In the genomic region with DNA sequence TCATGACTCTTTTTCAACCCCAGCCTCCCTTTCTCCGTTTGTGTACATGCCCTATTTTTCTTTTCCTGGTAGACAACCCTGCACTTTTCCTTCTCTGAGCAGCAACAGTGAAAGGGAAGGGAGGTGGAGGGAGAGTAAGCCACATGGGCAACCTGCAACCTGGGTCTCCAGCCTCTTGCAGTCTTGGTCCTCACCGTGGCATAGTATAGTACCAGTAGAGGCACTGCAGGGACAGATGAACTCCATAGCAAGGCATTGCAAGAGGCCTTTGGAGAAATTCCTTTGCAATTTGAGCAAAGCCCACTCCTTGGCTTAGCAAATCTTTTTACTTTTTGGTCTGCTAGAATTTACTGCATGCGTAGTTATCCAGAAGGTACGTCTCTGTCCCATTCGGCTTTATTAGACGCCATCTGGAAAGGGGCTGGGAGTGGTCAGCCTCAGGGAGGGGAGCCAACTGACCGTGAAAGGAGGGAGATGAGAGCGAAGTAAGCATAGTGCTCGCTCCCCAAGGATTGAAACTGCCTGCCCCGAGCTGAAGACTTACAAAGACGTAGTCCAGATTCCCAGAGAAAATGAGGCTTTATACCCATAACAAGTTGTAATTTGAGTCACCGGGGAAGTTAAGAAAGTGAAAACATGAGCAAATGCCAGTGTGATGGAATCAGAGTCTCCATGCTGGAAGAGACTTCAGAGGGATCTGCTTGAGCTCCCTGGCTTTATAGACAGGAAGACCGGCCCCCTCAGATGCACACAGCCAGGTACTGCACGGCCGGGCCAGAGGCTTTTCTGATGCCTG, we compare ENCODE assay signal across 16 cellular contexts.
DNase-seq lines count a peak whose midpoint lies in the region; ATAC-seq and TF ChIP-seq lines count a peak whose summit lies in the region.
"Had no signal": no experiment of that assay in that cellular context is flagged by ENCODE, and none has a peak within 500 bp of the region (broad histone marks: within the 10 kb centered on the region; RNA-seq: fewer than 3 reads in every experiment).

No MANE protein-coding gene starts in this region.

- TF ChIP-seq CTCF in brain (conservative IDR thresholded peaks at IDR 0.05) (peak in 1 of 2 experiments; percentile 4), endothelial cell (IDR thresholded peaks at IDR 0.05; ENCODE audit: unreplicated experiment) (no peak)

- H3F3A ChIP-seq in GM23248 (ENCODE audit: insufficient read depth), result peaks cover 28% of the 10 kb centered on the region; the same call in 1 of the 2 replicates

- peak overlapping the region; percentile 16 for H3K4me2 ChIP-seq in GM23248 (ENCODE audit: unreplicated experiment)

- H3K9ac ChIP-seq in GM23248 (peak overlapping the region; percentile 41), skeletal muscle tissue (ENCODE audit: low read depth in 1 of 3, low read length in 3 of 3) (peak overlapping the region in 1 of 3 donors; percentile 41)

- DNase-seq in GM23248 (peak; percentile 86), kidney glomerular epithelial cell (lab: John Stamatoyannopoulos, UW) (peak; percentile 44), DMS 273 (lab: John Stamatoyannopoulos, UW; ENCODE audit: unreplicated experiment) (no peak), endothelial cell (ENCODE audit: low spot score) (no peak), NCI-H1105 (lab: John Stamatoyannopoulos, UW) (no peak)
- DNase-seq: activated CD4-positive, alpha-beta T cell treated with anti-CD3 and anti-CD28 coated beads, Interleukin-2, amount 50 U/mL, for 48 hours; DMS153; foreskin melanocyte; Kasumi-1; NCI-H524 treated with DMSO at 0.1 percent for 48 hours; stimulated activated CD4-positive, alpha-beta T cell treated with anti-CD3 and anti-CD28 coated beads, Interleukin-4, amount 100 ng/mL, for 4 hours; upper lobe of left lung had no signal

- H2AFZ ChIP-seq in GM23248, result 0 out of 2 replicates have a peak overlapping the region, but pooled peaks have one; percentile 16

- no peaks in the 10 kb centered on the region for H3K9me3 Mint-ChIP-seq in brain
- H3K9me3 Mint-ChIP-seq in endothelial cell (ENCODE audit: unreplicated experiment), result no peaks in the 10 kb centered on the region

- no peaks in the 10 kb centered on the region for H3K27me3 ChIP-seq in GM23248 (replicated peaks; ENCODE audit: insufficient read depth)
- H3K27me3 ChIP-seq in skeletal muscle tissue (ENCODE audit: control insufficient read depth in 3 of 3, insufficient read depth in 3 of 3, low read length in 3 of 3), result peaks cover 0 to 4% (median 2%) of the 10 kb centered on the region in 3 donors
- H3K27me3 ChIP-seq: upper lobe of left lung had no signal

- 56 to 58% methylated on average over 15 of the region's 15 CpGs for WGBS in GM23248 (ENCODE audit: low coverage in 1 of 2, low lambda C conversion rate in 2 of 2, missing lambda C conversion rate in 2 of 2), 2 experiments

- H3K27ac Mint-ChIP-seq in brain (peak overlapping the region in 3 of 5 experiments; percentile 3 to 68 (median 6)), endothelial cell (ENCODE audit: unreplicated experiment) (no peak overlapping the region)

- H3K36me3 ChIP-seq in GM23248 (ENCODE audit: low read depth) (no peaks in the 10 kb centered on the region), skeletal muscle tissue (ENCODE audit: control insufficient read depth in 3 of 3, insufficient read depth in 3 of 3, low read length in 3 of 3) (no peaks in the 10 kb centered on the region)
- H3K36me3 ChIP-seq: upper lobe of left lung had no signal

- peaks cover 32% of the 10 kb centered on the region for H3K4me1 ChIP-seq in GM23248 (ENCODE audit: insufficient read depth)
- peaks cover 10 to 23% (median 20%) of the 10 kb centered on the region in 3 donors for H3K4me1 ChIP-seq in skeletal muscle tissue (ENCODE audit: control insufficient read depth in 3 of 3, insufficient read depth in 3 of 3, low read length in 3 of 3)

- H3K27ac ChIP-seq in GM23248 (peak overlapping the region; percentile 34), skeletal muscle tissue (ENCODE audit: low read depth, low read length) (peak overlapping the region; percentile 38)
- H3K27ac ChIP-seq: SK-N-MC had no signal

- H3K36me3 Mint-ChIP-seq in brain (no peaks in the 10 kb centered on the region), endothelial cell (ENCODE audit: low read depth, unreplicated experiment) (no peaks in the 10 kb centered on the region)

- peak overlapping the region; percentile 37; the same call in 1 of the 2 replicates for H3K4me3 ChIP-seq in GM23248
- H3K4me3 ChIP-seq in skeletal muscle tissue (ENCODE audit: low read length in 3 of 3), result peak overlapping the region in 1 of 3 donors; percentile 23
- H3K4me3 ChIP-seq: SK-N-MC, upper lobe of left lung had no signal

- in situ Hi-C loops in GM23248 (cut with MboI), result no loop called here

- H3K27me3 Mint-ChIP-seq in brain (no peaks in the 10 kb centered on the region), endothelial cell (ENCODE audit: unreplicated experiment) (no peaks in the 10 kb centered on the region)

- no peaks in the 10 kb centered on the region for H4K20me1 ChIP-seq in GM23248 (ENCODE audit: insufficient read depth)

- H3K9me3 ChIP-seq in GM23248 (ENCODE audit: low read depth), result no peaks in the 10 kb centered on the region
- no peaks in the 10 kb centered on the region for H3K9me3 ChIP-seq in skeletal muscle tissue (ENCODE audit: control insufficient read depth in 3 of 3, low read length in 3 of 3)
- H3K9me3 ChIP-seq: upper lobe of left lung had no signal

- peaks cover 45% of the 10 kb centered on the region for H3K4me1 Mint-ChIP-seq in brain
- H3K4me1 Mint-ChIP-seq in endothelial cell (ENCODE audit: unreplicated experiment), result peaks cover 7% of the 10 kb centered on the region

- peak overlapping the region in 3 of 5 experiments; percentile 24 to 47 (median 44) for H3K4me3 Mint-ChIP-seq in brain
- no peak overlapping the region for H3K4me3 Mint-ChIP-seq in endothelial cell (ENCODE audit: unreplicated experiment)

- no peak for ATAC-seq in HG03039 (IDR thresholded peaks at IDR 0.05; ENCODE audit: unreplicated experiment)

- no peaks in the 10 kb centered on the region for H3K9me2 ChIP-seq in GM23248 (ENCODE audit: insufficient read depth)

- H3K79me2 ChIP-seq in GM23248 (ENCODE audit: insufficient read depth), result peaks cover 9% of the 10 kb centered on the region

Comparison
In these comparisons a context has a peak if more than half of its experiments do, and no peak if none do; other contexts are left out.
1. DNase-seq: peak in GM23248 (single experiment) and kidney glomerular epithelial cell (single experiment); none in DMS 273 (single experiment), endothelial cell (single experiment) and NCI-H1105 (single experiment).